Comparison of ENCODE assay signal across 18 cellular contexts in genomic region chr16:86814256-86814655, GRCh38.
A peak's percentile ranks its signal among the peaks of the same experiment; 100 is the strongest.
DNase-seq lines count a peak whose midpoint lies in the region; ATAC-seq and TF ChIP-seq lines count a peak whose summit lies in the region.
"Had no signal": no experiment of that assay in that cellular context is flagged by ENCODE, and none has a peak within 500 bp of the region (broad histone marks: within the 10 kb centered on the region; RNA-seq: fewer than 3 reads in every experiment).

No MANE protein-coding gene starts in this region.

- H3K4me3 ChIP-seq in mammary epithelial cell (replicated peaks in 1 of 3; ENCODE audit: insufficient read depth in 1 of 3, low read depth in 2 of 3, low read length in 3 of 3), result no peak overlapping the region
- no peak overlapping the region for H3K4me3 ChIP-seq in Peyer's patch
- H3K4me3 ChIP-seq: GM23338 had no signal

- no peaks in the 10 kb centered on the region for H4K20me1 ChIP-seq in mammary epithelial cell (ENCODE audit: insufficient read depth, low read length)

- H3K9me3 ChIP-seq in mammary epithelial cell (replicated peaks; ENCODE audit: insufficient read depth, low read length), result no peaks in the 10 kb centered on the region
- no peaks in the 10 kb centered on the region for H3K9me3 ChIP-seq in Peyer's patch
- H3K9me3 ChIP-seq: Caco-2 had no signal

- intact Hi-C loops in mammary epithelial cell (cut with micrococcal nuclease), result no loop called here

- no TSS peak for BruUV-seq in mammary epithelial cell (replicated peaks; lab: Mats Ljungman, UMichigan)

- no peak overlapping the region for H3K9ac ChIP-seq in mammary epithelial cell (ENCODE audit: insufficient read depth, low read length)

- dilution Hi-C loops in mammary epithelial cell (cut with HindIII; ENCODE audit: low sequenced_read_pairs), result no loop called here

- peak overlapping the region; percentile 46 for H3K4me2 ChIP-seq in mammary epithelial cell (ENCODE audit: insufficient read depth, low read depth, low read length)
- H3K4me2 ChIP-seq: GM23338 had no signal

- TF ChIP-seq CTCF in RWPE1 (conservative IDR thresholded peaks at IDR 0.05; ENCODE audit: low read depth) (no peak), mammary epithelial cell (conservative IDR thresholded peaks at IDR 0.05 in 1 of 2, IDR thresholded peaks at IDR 0.05 in 1 of 2; ENCODE audit: extremely low read depth in 1 of 2, insufficient read depth in 1 of 2, low read depth in 1 of 2, low read length in 2 of 2) (no peak), Peyer's patch (IDR thresholded peaks at IDR 0.05) (no peak)

- WGBS in mammary epithelial cell (ENCODE audit: low coverage, missing lambda C conversion rate), result 33% methylated on average over 7 of the region's 7 CpGs

- H3K36me3 ChIP-seq in mammary epithelial cell (ENCODE audit: insufficient read depth, low read length) (no peaks in the 10 kb centered on the region), Peyer's patch (no peaks in the 10 kb centered on the region)

- no peak for TF ChIP-seq POLR2A in Peyer's patch (IDR thresholded peaks at IDR 0.05)

- in situ Hi-C loops in mammary epithelial cell (cut with MboI; ENCODE audit: low sequenced_read_pairs in 2 of 2) (loop anchor here in 1 of 2 donors (25.0 kb wide), 2 partner anchors 198 to 227 kb away; partner anchors contain the start of gene FOXL1), G401 (cut with HindIII; ENCODE audit: low sequenced_read_pairs) (no loop called here)

- CTCF ChIA-PET in RWPE1 (lab: Yijun Ruan, JAX) (interaction anchor here (0.6 kb wide), 1 partner anchor 49 kb away, joined by 7 read pairs; no protein-coding TSS in a partner anchor), mammary epithelial cell (lab: Charles Lee; ENCODE audit: low non-redundant PET) (no interaction called here)

- no peak for ATAC-seq in HG02970 (IDR thresholded peaks at IDR 0.05; ENCODE audit: low FRiP score, unreplicated experiment)
- ATAC-seq: GM23338, HCT116 had no signal

- no peaks in the 10 kb centered on the region for H3K79me2 ChIP-seq in mammary epithelial cell (ENCODE audit: insufficient read depth, low read length)

- peak overlapping the region; percentile 49; the same call in 1 of the 2 replicates for H3K27ac ChIP-seq in RWPE1
- no peak overlapping the region for H3K27ac ChIP-seq in mammary epithelial cell (ENCODE audit: insufficient read depth, low read depth, low read length)
- H3K27ac ChIP-seq in epithelial cell of prostate, result no peak overlapping the region
- H3K27ac ChIP-seq in Peyer's patch, result no peak overlapping the region

- DNase-seq in HPDE6-E6E7 (ENCODE audit: extremely low spot score), result peak; percentile 68
- DNase-seq in RWPE1 (ENCODE audit: low spot score), result peak; percentile 73
- peak; percentile 89 for DNase-seq in mammary epithelial cell
- DNase-seq in epithelial cell of prostate (ENCODE audit: low read depth, low spot score), result peak; percentile 50
- no peak for DNase-seq in G401 (ENCODE audit: low spot score)
- DNase-seq in COR-L47 (lab: John Stamatoyannopoulos, UW), result no peak
- no peak for DNase-seq in Peyer's patch
- DNase-seq: C1 segment of cervical spinal cord; Caco-2; CD4-positive, alpha-beta memory T cell; DMS 273 treated with DMSO at 0.1 percent for 48 hours; DMS79; EL; GF-D8; H9 had no signal

- H2AFZ ChIP-seq in mammary epithelial cell (ENCODE audit: low read depth, low read length), result no peak overlapping the region
- H2AFZ ChIP-seq: GM23338 had no signal

- H3K27me3 ChIP-seq in mammary epithelial cell (ENCODE audit: insufficient read depth, low read length) (no peaks in the 10 kb centered on the region), Peyer's patch (no peaks in the 10 kb centered on the region)

- POLR2A ChIA-PET in RWPE1 (lab: Yijun Ruan, JAX; ENCODE audit: low non-redundant PET), result no interaction called here

- H3K4me1 ChIP-seq in mammary epithelial cell (ENCODE audit: insufficient read depth, low read length) (peaks cover 27% of the 10 kb centered on the region), Peyer's patch (no peaks in the 10 kb centered on the region)
- H3K4me1 ChIP-seq: Caco-2 had no signal

Comparison
In these comparisons a context has a peak if more than half of its experiments do, and no peak if none do; other contexts are left out.
1. DNase-seq: peak in HPDE6-E6E7 (single experiment), RWPE1 (single experiment), mammary epithelial cell (single experiment) and epithelial cell of prostate (single experiment); none in G401 (single experiment), COR-L47 (single experiment) and Peyer's patch (0 of 3).